Comparison of ENCODE assay signal across 22 cellular contexts in genomic region chr5:135745897-135746500, GRCh38.
"Had no signal": no experiment of that assay in that cellular context is flagged by ENCODE, and none has a peak within 500 bp of the region (broad histone marks: within the 10 kb centered on the region; RNA-seq: fewer than 3 reads in every experiment).

No MANE protein-coding gene starts in this region.

- H3K9me3 ChIP-seq: right atrium auricular region, upper lobe of left lung had no signal

- DNase-seq: activated B cell treated with CpG ODN at 0.5 μM for 24 hours; activated CD4-positive, alpha-beta T cell treated with anti-CD3 and anti-CD28 coated beads, Interleukin-2, amount 10 ng/mL, durations not matched to agents 7 days and 5 days; activated CD8-positive, alpha-beta memory T cell treated with anti-CD3 and anti-CD28 coated beads, Interleukin-2, amount 50 U/mL, for 48 hours; activated gamma-delta T cell; activated T-cell treated with anti-CD3 and anti-CD28 coated beads, Interleukin-2, amount 50 U/mL, for 72 hours; amniotic stem cell; body of pancreas; caudate nucleus; effector CD8-positive, alpha-beta T cell; foreskin melanocyte; immature natural killer cell; mesenchymal stem cell; naive thymus-derived CD8-positive, alpha-beta T cell; nucleus accumbens; stimulated activated CD4-positive, alpha-beta T cell treated with anti-CD3 and anti-CD28 coated beads, Interleukin-4, amount 100 ng/mL, for 4 hours; stimulated activated CD8-positive, alpha-beta memory T cell treated with anti-CD3 and anti-CD28 coated beads, Interleukin-4, amount 100 ng/mL, for 48 hours; stimulated activated naive CD4-positive, alpha-beta T cell treated with Interleukin-2 at 50 U/mL for 16 hours; upper lobe of left lung had no signal

- FAIRE-seq: colon had no signal

- ATAC-seq: activated naive CD4-positive, alpha-beta T cell treated with anti-CD3 and anti-CD28 coated beads, Interleukin-2, amount 50 U/mL, for 72 hours; activated T-cell treated with anti-CD3 and anti-CD28 coated beads, Interleukin-2, amount 50 U/mL, for 72 hours; body of pancreas; naive thymus-derived CD8-positive, alpha-beta T cell had no signal

- H3K36me3 ChIP-seq: right atrium auricular region, upper lobe of left lung had no signal

- H3K27me3 ChIP-seq: body of pancreas, right atrium auricular region, upper lobe of left lung had no signal

- H3K4me3 ChIP-seq: body of pancreas, right atrium auricular region, skin epidermis, upper lobe of left lung had no signal

- H3K27ac ChIP-seq: body of pancreas, right atrium auricular region, skin epidermis, upper lobe of left lung had no signal

- H3K4me1 ChIP-seq: body of pancreas, right atrium auricular region, upper lobe of left lung had no signal
